9 cellular contexts compared by ENCODE assay signal in the genomic region with DNA sequence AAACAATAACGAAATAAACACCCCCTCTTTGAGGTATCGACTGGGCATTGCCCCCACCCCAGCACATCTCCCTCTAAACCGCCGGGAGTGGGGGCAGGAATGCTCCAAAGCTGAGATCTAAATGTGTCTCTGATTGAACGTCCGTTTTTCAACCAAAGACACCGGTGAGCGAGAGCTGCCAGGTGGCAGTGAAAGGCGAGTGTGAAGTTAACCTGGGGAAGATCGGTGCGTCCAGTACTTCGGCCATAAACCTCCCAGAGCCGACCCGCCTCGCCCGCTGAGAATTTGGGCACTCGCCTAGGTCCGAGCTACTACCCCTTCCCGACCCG. TPM values are rescaled to one million over a fixed set of nuclear protein-coding genes. Genes with fewer than 3 reads are reported as not detected.
DNase-seq lines count a peak whose midpoint lies in the region; ATAC-seq, FAIRE-seq and TF ChIP-seq lines count a peak whose summit lies in the region.
"Had no signal": no experiment of that assay in that cellular context is flagged by ENCODE, and none has a peak within 500 bp of the region (broad histone marks: within the 10 kb centered on the region; RNA-seq: fewer than 3 reads in every experiment).

No MANE protein-coding gene starts in this region.

- no peaks in the 10 kb centered on the region for H3K36me3 ChIP-seq in hepatocyte (replicated peaks; ENCODE audit: insufficient read depth, low read depth)
- peaks cover 0 to 7% of the 10 kb centered on the region in 2 donors for H3K36me3 ChIP-seq in small intestine (ENCODE audit: control insufficient read depth in 2 of 2, insufficient read depth in 2 of 2, low read length in 2 of 2)

- H3K4me1 Mint-ChIP-seq in activated CD8-positive, alpha-beta memory T cell treated with anti-CD3 and anti-CD28 coated beads, Interleukin-2, amount 10 ng/mL, durations not matched to agents 7 days and 5 days = peaks cover 20% of the 10 kb centered on the region

- CTCF ChIA-PET in activated CD8-positive, alpha-beta memory T cell treated with anti-CD3 and anti-CD28 coated beads, Interleukin-2, amount 10 ng/mL, durations not matched to agents 7 days and 5 days (lab: Charles Lee) = interaction anchor here (0.9 to 5.4 kb wide), 8 partner anchors 16 to 258 kb away, joined by 4 to 43 read pairs (median 4); no protein-coding TSS in a partner anchor

- no peaks in the 10 kb centered on the region for H3K9me3 Mint-ChIP-seq in activated CD8-positive, alpha-beta memory T cell treated with anti-CD3 and anti-CD28 coated beads, Interleukin-2, amount 10 ng/mL, durations not matched to agents 7 days and 5 days (ENCODE audit: low read depth)
- H3K9me3 Mint-ChIP-seq in activated naive CD4-positive, alpha-beta T cell treated with anti-CD3 and anti-CD28 coated beads, Interleukin-2, amount 50 U/mL, for 72 hours = no peaks in the 10 kb centered on the region

- ATAC-seq in activated CD8-positive, alpha-beta memory T cell treated with anti-CD3 and anti-CD28 coated beads, Interleukin-2, amount 10 ng/mL, durations not matched to agents 7 days and 5 days = no peak
- peak; percentile 25 for ATAC-seq in HG03432 (IDR thresholded peaks at IDR 0.05; ENCODE audit: unreplicated experiment)
- peak in 1 of 2 donors; percentile 2 for ATAC-seq in activated naive CD4-positive, alpha-beta T cell treated with anti-CD3 and anti-CD28 coated beads, Interleukin-2, amount 50 U/mL, for 72 hours
- no peak for ATAC-seq in GM21717 (IDR thresholded peaks at IDR 0.05; ENCODE audit: unreplicated experiment)

- H3K27ac ChIP-seq in hepatocyte (peak overlapping the region; percentile 90), small intestine (ENCODE audit: low read depth in 1 of 2, low read length in 1 of 2) (peak overlapping the region; percentile 66 to 84)

- peak overlapping the region; percentile 85 for H3K4me3 Mint-ChIP-seq in activated CD8-positive, alpha-beta memory T cell treated with anti-CD3 and anti-CD28 coated beads, Interleukin-2, amount 10 ng/mL, durations not matched to agents 7 days and 5 days

- no peaks in the 10 kb centered on the region for H3K36me3 Mint-ChIP-seq in activated CD8-positive, alpha-beta memory T cell treated with anti-CD3 and anti-CD28 coated beads, Interleukin-2, amount 10 ng/mL, durations not matched to agents 7 days and 5 days
- H3K36me3 Mint-ChIP-seq in activated naive CD4-positive, alpha-beta T cell treated with anti-CD3 and anti-CD28 coated beads, Interleukin-2, amount 50 U/mL, for 72 hours = peaks cover 0 to 1% of the 10 kb centered on the region in 2 donors

- FAIRE-seq in small intestine (lab: Jason Lieb, UNC) = no peak
- FAIRE-seq: endometrium had no signal

- no peak for TF ChIP-seq CTCF in hepatocyte (IDR thresholded peaks at IDR 0.05; ENCODE audit: poor library complexity)

- H3K4me1 ChIP-seq in hepatocyte (ENCODE audit: insufficient read depth) (no peaks in the 10 kb centered on the region), small intestine (ENCODE audit: control insufficient read depth in 2 of 2, insufficient read depth in 1 of 2, low read depth in 1 of 2, low read length in 1 of 2) (no peaks in the 10 kb centered on the region)

- H4K20me1 ChIP-seq in hepatocyte (ENCODE audit: insufficient read depth, poor library complexity, severe bottlenecking) = no peaks in the 10 kb centered on the region

- no peaks in the 10 kb centered on the region for H3K27me3 ChIP-seq in hepatocyte
- H3K27me3 ChIP-seq in small intestine (ENCODE audit: control insufficient read depth in 2 of 2, insufficient read depth in 2 of 2, low read length in 2 of 2) = no peaks in the 10 kb centered on the region

- peak overlapping the region; percentile 88 for H2AFZ ChIP-seq in hepatocyte

- no peaks in the 10 kb centered on the region for H3K9me2 ChIP-seq in hepatocyte (replicated peaks; ENCODE audit: insufficient read depth)

- H3K79me2 ChIP-seq in hepatocyte = peaks cover 24% of the 10 kb centered on the region

- H3K4me3 ChIP-seq in hepatocyte (peak overlapping the region; percentile 65), small intestine (ENCODE audit: low read depth in 1 of 2, low read length in 2 of 2) (peak overlapping the region; percentile 78 to 81)

- peak overlapping the region; percentile 96 for H3K4me2 ChIP-seq in hepatocyte

- 1% methylated on average over 20 of the region's 20 CpGs for WGBS in hepatocyte (ENCODE audit: low lambda C conversion rate, missing lambda C conversion rate)
- 0 to 1% (median 0%) methylated on average over 19 to 20 of the region's 20 CpGs for WGBS in small intestine, 3 donors

- no peaks in the 10 kb centered on the region for H3K27me3 Mint-ChIP-seq in activated CD8-positive, alpha-beta memory T cell treated with anti-CD3 and anti-CD28 coated beads, Interleukin-2, amount 10 ng/mL, durations not matched to agents 7 days and 5 days

- peak overlapping the region; percentile 69 for H3K27ac Mint-ChIP-seq in activated CD8-positive, alpha-beta memory T cell treated with anti-CD3 and anti-CD28 coated beads, Interleukin-2, amount 10 ng/mL, durations not matched to agents 7 days and 5 days
- H3K27ac Mint-ChIP-seq in activated naive CD4-positive, alpha-beta T cell treated with anti-CD3 and anti-CD28 coated beads, Interleukin-2, amount 50 U/mL, for 72 hours = peak overlapping the region; percentile 91 to 97

- DNase-seq in activated CD8-positive, alpha-beta memory T cell treated with anti-CD3 and anti-CD28 coated beads, Interleukin-2, amount 10 ng/mL, durations not matched to agents 7 days and 5 days = no peak
- no peak for DNase-seq in activated CD8-positive, alpha-beta memory T cell treated with anti-CD3 and anti-CD28 coated beads, Interleukin-2, amount 50 U/mL, for 4 hours
- peak in 1 of 2 donors; percentile 8 for DNase-seq in activated naive CD4-positive, alpha-beta T cell treated with anti-CD3 and anti-CD28 coated beads, Interleukin-2, amount 50 U/mL, for 72 hours (ENCODE audit: low spot score in 2 of 2)
- DNase-seq in hepatocyte (ENCODE audit: low spot score) = no peak
- DNase-seq in small intestine = peak; percentile 39
- no peak for DNase-seq in HK-2 (ENCODE audit: unreplicated experiment)

- H3K9me3 ChIP-seq in hepatocyte (ENCODE audit: low read depth) (no peaks in the 10 kb centered on the region), small intestine (ENCODE audit: control insufficient read depth, low read depth) (no peaks in the 10 kb centered on the region)

RNA-seq across cellular contexts. Expression of a gene that starts 0.6 kb away (rescaled TPM):
- total RNA-seq in activated CD8-positive, alpha-beta memory T cell treated with anti-CD3 and anti-CD28 coated beads, Interleukin-2, amount 10 ng/mL, durations not matched to agents 7 days and 5 days = 10 to 100 TPM; 12.9 to 14.6 TPM
- total RNA-seq in activated naive CD4-positive, alpha-beta T cell treated with anti-CD3 and anti-CD28 coated beads, Interleukin-2, amount 50 U/mL, for 72 hours = 10 to 100 TPM; 14.6 to 15.4 TPM
- total RNA-seq in hepatocyte = 15.3 and 18.7 TPM in 2 replicates
- 11.0 and 15.8 TPM in 2 replicates for polyA plus RNA-seq in hepatocyte
- 1 to 10 TPM; 1.6 to 8.8 (median 2.7) TPM for polyA plus RNA-seq in small intestine

RNA-seq across cellular contexts. Expression of a gene that starts 14.2 kb away (rescaled TPM):
- total RNA-seq in activated CD8-positive, alpha-beta memory T cell treated with anti-CD3 and anti-CD28 coated beads, Interleukin-2, amount 10 ng/mL, durations not matched to agents 7 days and 5 days = not detected
- total RNA-seq in activated naive CD4-positive, alpha-beta T cell treated with anti-CD3 and anti-CD28 coated beads, Interleukin-2, amount 50 U/mL, for 72 hours = not detected
- total RNA-seq in hepatocyte = not detected in 2 replicates
- not detected in 2 replicates for polyA plus RNA-seq in hepatocyte
- not detected for polyA plus RNA-seq in small intestine

RNA-seq across cellular contexts. Expression of a gene that starts 50.8 kb away (rescaled TPM):
- total RNA-seq in activated CD8-positive, alpha-beta memory T cell treated with anti-CD3 and anti-CD28 coated beads, Interleukin-2, amount 10 ng/mL, durations not matched to agents 7 days and 5 days = 1 to 10 TPM; 3.3 to 8.1 TPM
- 1 to 10 TPM; 1.8 to 6.5 TPM for total RNA-seq in activated naive CD4-positive, alpha-beta T cell treated with anti-CD3 and anti-CD28 coated beads, Interleukin-2, amount 50 U/mL, for 72 hours
- 4.8 and 6.8 TPM in 2 replicates for total RNA-seq in hepatocyte
- polyA plus RNA-seq in hepatocyte = 6.0 and 6.3 TPM in 2 replicates
- 1 to 10 TPM; 1.3 to 8.9 (median 1.6) TPM for polyA plus RNA-seq in small intestine
